ENCODE assay signal across 2 cellular contexts in genomic region chr2:1979569-1979968, GRCh38.
TF ChIP-seq lines count a peak whose summit lies in the region.

No MANE protein-coding gene starts in this region.

TF ChIP-seq in SK-N-SH, 30 proteins besides CTCF, POLR2A, EP300 and RAD21 (continued from another document):
- TF ChIP-seq, protein P1, sequence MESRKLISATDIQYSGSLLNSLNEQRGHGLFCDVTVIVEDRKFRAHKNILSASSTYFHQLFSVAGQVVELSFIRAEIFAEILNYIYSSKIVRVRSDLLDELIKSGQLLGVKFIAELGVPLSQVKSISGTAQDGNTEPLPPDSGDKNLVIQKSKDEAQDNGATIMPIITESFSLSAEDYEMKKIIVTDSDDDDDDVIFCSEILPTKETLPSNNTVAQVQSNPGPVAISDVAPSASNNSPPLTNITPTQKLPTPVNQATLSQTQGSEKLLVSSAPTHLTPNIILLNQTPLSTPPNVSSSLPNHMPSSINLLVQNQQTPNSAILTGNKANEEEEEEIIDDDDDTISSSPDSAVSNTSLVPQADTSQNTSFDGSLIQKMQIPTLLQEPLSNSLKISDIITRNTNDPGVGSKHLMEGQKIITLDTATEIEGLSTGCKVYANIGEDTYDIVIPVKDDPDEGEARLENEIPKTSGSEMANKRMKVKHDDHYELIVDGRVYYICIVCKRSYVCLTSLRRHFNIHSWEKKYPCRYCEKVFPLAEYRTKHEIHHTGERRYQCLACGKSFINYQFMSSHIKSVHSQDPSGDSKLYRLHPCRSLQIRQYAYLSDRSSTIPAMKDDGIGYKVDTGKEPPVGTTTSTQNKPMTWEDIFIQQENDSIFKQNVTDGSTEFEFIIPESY (IDR thresholded peaks at IDR 0.05; ENCODE audit: borderline replicate concordance, low read depth), result no peak
- no peak for TF ChIP-seq RXRA (IDR thresholded peaks at IDR 0.05; ENCODE audit: borderline replicate concordance, low read depth)

TF ChIP-seq in SK-N-SH treated with all-trans-retinoic acid at 6 μM for 48 hours, 23 proteins besides CTCF, POLR2A, EP300 and RAD21 (continued from another document):
- no peak for TF ChIP-seq PATZ1 (CRISPR knock-in tag; IDR thresholded peaks at IDR 0.05; ENCODE audit: borderline replicate concordance)
